1 cellular context compared by ENCODE assay signal in the genomic region with DNA sequence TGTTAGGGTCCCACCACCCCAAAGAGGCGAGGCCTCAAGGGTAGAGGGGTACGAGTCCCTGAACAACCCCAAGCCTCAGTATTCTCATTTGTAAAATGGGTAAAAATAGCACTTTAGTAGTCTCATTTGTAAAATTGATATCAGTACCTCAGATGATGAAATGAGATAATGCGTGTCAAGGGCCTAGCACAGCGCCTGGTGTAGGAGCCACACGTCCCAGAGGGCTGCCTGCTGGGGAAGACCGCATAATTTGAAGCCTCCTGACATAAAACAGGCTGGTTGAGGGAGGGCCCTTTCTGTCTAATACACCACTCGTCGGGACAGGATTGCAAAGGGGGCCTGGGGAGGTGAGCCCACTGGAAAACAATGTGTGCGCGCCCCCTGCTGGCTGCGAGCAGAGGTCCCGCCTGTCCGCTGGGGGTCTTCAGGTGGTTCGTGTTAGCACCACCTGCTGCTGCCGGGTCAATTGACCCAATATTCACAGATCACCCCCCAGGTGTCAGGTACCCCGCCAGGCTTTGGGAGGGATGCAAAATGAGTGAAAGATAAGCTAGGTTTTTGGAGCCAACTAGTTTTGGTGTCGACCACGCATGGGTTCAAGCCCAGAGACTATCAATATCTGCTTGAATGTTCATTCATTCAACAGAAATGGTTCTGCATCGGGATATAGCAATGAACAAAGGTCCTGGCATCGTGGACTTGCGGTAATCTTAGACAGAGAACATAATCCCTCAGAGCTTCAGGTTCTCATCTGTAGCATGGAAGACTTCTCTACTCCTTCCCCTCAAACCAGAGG.
TF ChIP-seq lines count a peak whose summit lies in the region.

No MANE protein-coding gene starts in this region.

TF ChIP-seq in HepG2, 621 proteins besides CTCF, POLR2A, EP300 and RAD21 (continued from another document):
- TF ChIP-seq, protein P1, sequence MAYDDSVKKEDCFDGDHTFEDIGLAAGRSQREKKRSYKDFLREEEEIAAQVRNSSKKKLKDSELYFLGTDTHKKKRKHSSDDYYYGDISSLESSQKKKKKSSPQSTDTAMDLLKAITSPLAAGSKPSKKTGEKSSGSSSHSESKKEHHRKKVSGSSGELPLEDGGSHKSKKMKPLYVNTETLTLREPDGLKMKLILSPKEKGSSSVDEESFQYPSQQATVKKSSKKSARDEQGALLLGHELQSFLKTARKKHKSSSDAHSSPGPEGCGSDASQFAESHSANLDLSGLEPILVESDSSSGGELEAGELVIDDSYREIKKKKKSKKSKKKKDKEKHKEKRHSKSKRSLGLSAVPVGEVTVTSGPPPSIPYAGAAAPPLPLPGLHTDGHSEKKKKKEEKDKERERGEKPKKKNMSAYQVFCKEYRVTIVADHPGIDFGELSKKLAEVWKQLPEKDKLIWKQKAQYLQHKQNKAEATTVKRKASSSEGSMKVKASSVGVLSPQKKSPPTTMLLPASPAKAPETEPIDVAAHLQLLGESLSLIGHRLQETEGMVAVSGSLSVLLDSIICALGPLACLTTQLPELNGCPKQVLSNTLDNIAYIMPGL (CRISPR knock-in tag; IDR thresholded peaks at IDR 0.05; ENCODE audit: borderline replicate concordance in 1 of 2, low read depth in 1 of 2): peak; percentile 39 to 77; a peak in 3 of 4 replicates
- TF ChIP-seq NCOR1 (IDR thresholded peaks at IDR 0.05; ENCODE audit: borderline replicate concordance, low read length): no peak
- TF ChIP-seq HNF4G (IDR thresholded peaks at IDR 0.05; ENCODE audit: borderline replicate concordance, low read depth, low read length): no peak
- no peak for TF ChIP-seq HNF4G (CRISPR knock-in tag; IDR thresholded peaks at IDR 0.05; ENCODE audit: borderline replicate concordance, low read depth)
- TF ChIP-seq ZNF629 (CRISPR knock-in tag; conservative IDR thresholded peaks at IDR 0.05): peak; percentile 55; the same call in 1 of the 2 replicates
- TF ChIP-seq MED8 (CRISPR knock-in tag; IDR thresholded peaks at IDR 0.05; ENCODE audit: insufficient replicate concordance): no peak
- no peak for TF ChIP-seq ZFP36L2 (CRISPR knock-in tag; IDR thresholded peaks at IDR 0.05)
- TF ChIP-seq LCORL (IDR thresholded peaks at IDR 0.05): no peak
- TF ChIP-seq LCORL (CRISPR knock-in tag; IDR thresholded peaks at IDR 0.05): peak; percentile 48; the same call in 1 of the 2 replicates
- no peak for TF ChIP-seq ZNF263 (CRISPR knock-in tag; IDR thresholded peaks at IDR 0.05)
- TF ChIP-seq RXRB (CRISPR knock-in tag; IDR thresholded peaks at IDR 0.05; ENCODE audit: borderline replicate concordance): no peak
- TF ChIP-seq ZNF24 (IDR thresholded peaks at IDR 0.05): no peak
- no peak for TF ChIP-seq TARDBP (CRISPR knock-in tag; IDR thresholded peaks at IDR 0.05)
- TF ChIP-seq FOSL2 (CRISPR knock-in tag; IDR thresholded peaks at IDR 0.05): peak; percentile 50
- no peak for TF ChIP-seq JDP2 (CRISPR knock-in tag; IDR thresholded peaks at IDR 0.05; ENCODE audit: borderline replicate concordance)
